Comparison of ENCODE assay signal across 9 cellular contexts in the genomic region with DNA sequence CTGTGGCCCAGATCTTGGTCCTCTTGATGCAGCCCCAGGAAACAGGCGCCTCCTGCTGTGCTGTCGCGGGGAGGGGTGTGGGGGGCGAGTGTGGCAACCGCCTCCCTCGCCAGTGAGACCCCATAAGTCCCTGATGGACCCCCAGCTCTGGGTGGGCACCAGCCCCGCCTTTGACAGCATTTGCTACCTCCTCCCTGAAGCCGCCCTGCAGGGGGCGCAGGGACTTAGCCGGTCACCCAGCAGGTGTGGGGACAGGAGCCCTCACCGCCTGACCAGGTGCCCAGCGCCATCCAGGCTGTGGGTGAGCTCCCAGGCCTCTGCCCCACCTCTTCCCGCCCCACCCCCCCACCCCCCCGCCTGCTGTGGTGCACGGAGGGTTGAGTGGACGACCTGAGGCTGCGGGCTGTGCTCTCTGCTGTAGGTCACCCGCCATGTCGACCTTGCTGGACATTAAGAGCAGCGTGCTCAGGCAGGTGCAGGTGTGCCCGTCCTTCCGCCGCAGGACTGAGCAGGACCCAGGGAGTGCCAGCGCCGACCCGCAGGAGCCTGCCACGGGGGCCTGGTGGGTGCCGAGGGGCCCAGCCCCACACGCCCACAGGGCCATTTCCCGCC. TPM values are rescaled to one million over a fixed set of nuclear protein-coding genes. Genes with fewer than 3 reads are reported as not detected.
A peak's percentile ranks its signal among the peaks of the same experiment; 100 is the strongest.
DNase-seq lines count a peak whose midpoint lies in the region; ATAC-seq and TF ChIP-seq lines count a peak whose summit lies in the region.
"Had no signal": no experiment of that assay in that cellular context is flagged by ENCODE, and none has a peak within 500 bp of the region (broad histone marks: within the 10 kb centered on the region; RNA-seq: fewer than 3 reads in every experiment).

No MANE protein-coding gene starts in this region.

- ATAC-seq in GM23338 (no peak), right lobe of liver (no peak), esophagus mucosa (no peak)
- ATAC-seq in activated CD8-positive, alpha-beta T cell treated with anti-CD3 and anti-CD28 coated beads for 36 hours = no peak

- no peaks in the 10 kb centered on the region for H3K36me3 Mint-ChIP-seq in GM23338 (ENCODE audit: low read depth)
- H3K36me3 Mint-ChIP-seq in activated CD8-positive, alpha-beta T cell treated with anti-CD3 and anti-CD28 coated beads for 36 hours (ENCODE audit: low read depth) = no peaks in the 10 kb centered on the region

- H3K79me2 ChIP-seq in GM23338 (replicated peaks; ENCODE audit: insufficient read depth) = no peaks in the 10 kb centered on the region
- H3K79me2 ChIP-seq: parathyroid adenoma had no signal

- H3K27ac Mint-ChIP-seq in GM23338 = no peak overlapping the region
- H3K27ac Mint-ChIP-seq in activated CD8-positive, alpha-beta T cell treated with anti-CD3 and anti-CD28 coated beads for 36 hours = no peak overlapping the region

- peak; percentile 90 for DNase-seq in COLO668 (lab: John Stamatoyannopoulos, UW; ENCODE audit: unreplicated experiment)
- peak; percentile 67 for DNase-seq in GM23338 (ENCODE audit: low spot score)
- peak; percentile 61 for DNase-seq in activated CD8-positive, alpha-beta T cell treated with anti-CD3 and anti-CD28 coated beads for 36 hours
- DNase-seq in right lobe of liver = peak in 1 of 3 donors; percentile 70
- DNase-seq in mucosa of gallbladder (ENCODE audit: low spot score) = no peak
- no peak for DNase-seq in LoVo (ENCODE audit: low spot score)
- DNase-seq in GF-D8 (lab: John Stamatoyannopoulos, UW) = no peak

- H3K4me1 ChIP-seq in GM23338 (ENCODE audit: insufficient read depth) (no peaks in the 10 kb centered on the region; the same call in 1 of the 2 replicates), right lobe of liver (peaks cover 0 to 11% (median 2%) of the 10 kb centered on the region in 4 donors)

- TF ChIP-seq CTCF in GM23338 (conservative IDR thresholded peaks at IDR 0.05; ENCODE audit: low read depth in 2 of 2) (peak; percentile 31 to 63), right lobe of liver (IDR thresholded peaks at IDR 0.05) (peak; percentile 32 to 56 (median 52))
- TF ChIP-seq CTCF in activated CD8-positive, alpha-beta T cell treated with anti-CD3 and anti-CD28 coated beads for 36 hours (IDR thresholded peaks at IDR 0.05) = peak; percentile 70

- WGBS in right lobe of liver (ENCODE audit: insufficient coverage, low coverage, low lambda C conversion rate, missing lambda C conversion rate) = 40% methylated on average over 1 of the region's 30 CpGs

- TF ChIP-seq POLR2A in right lobe of liver (IDR thresholded peaks at IDR 0.05) = no peak

- H3F3A ChIP-seq in GM23338 (replicated peaks; ENCODE audit: low read depth) = 0 out of 2 replicates have a peak, but pooled peaks cover 2% of the 10 kb centered on the region

- H3K4me1 Mint-ChIP-seq in GM23338 = peaks cover 5% of the 10 kb centered on the region; the same call in 2 of the 3 replicates
- peaks cover 12% of the 10 kb centered on the region for H3K4me1 Mint-ChIP-seq in activated CD8-positive, alpha-beta T cell treated with anti-CD3 and anti-CD28 coated beads for 36 hours (ENCODE audit: low read depth)

- no peaks in the 10 kb centered on the region for H3K9me2 ChIP-seq in GM23338 (ENCODE audit: insufficient read depth)

- H4K20me1 ChIP-seq in GM23338 (replicated peaks; ENCODE audit: insufficient read depth) = no peaks in the 10 kb centered on the region; the same call in 1 of the 2 replicates

- peaks cover 32% of the 10 kb centered on the region for H3K27me3 Mint-ChIP-seq in GM23338 (ENCODE audit: insufficient read depth, low read depth, poor library complexity)
- peaks cover 7% of the 10 kb centered on the region for H3K27me3 Mint-ChIP-seq in activated CD8-positive, alpha-beta T cell treated with anti-CD3 and anti-CD28 coated beads for 36 hours

- H3K9me3 Mint-ChIP-seq in GM23338 = no peaks in the 10 kb centered on the region
- no peaks in the 10 kb centered on the region for H3K9me3 Mint-ChIP-seq in activated CD8-positive, alpha-beta T cell treated with anti-CD3 and anti-CD28 coated beads for 36 hours

- CTCF ChIA-PET in activated CD8-positive, alpha-beta T cell treated with anti-CD3 and anti-CD28 coated beads for 36 hours (lab: Charles Lee) = interaction anchor here (0.7 to 1.3 kb wide), 4 partner anchors 9 to 26 kb away, joined by 3 to 6 read pairs (median 4); no protein-coding TSS in a partner anchor

- POLR2A ChIA-PET in activated CD8-positive, alpha-beta T cell treated with anti-CD3 and anti-CD28 coated beads for 36 hours (lab: Charles Lee) = interaction anchor here (0.6 to 1.2 kb wide), 3 partner anchors 10 to 132 kb away, joined by 3 read pairs; no protein-coding TSS in a partner anchor

- no peak overlapping the region for H3K4me3 Mint-ChIP-seq in GM23338
- no peak overlapping the region for H3K4me3 Mint-ChIP-seq in activated CD8-positive, alpha-beta T cell treated with anti-CD3 and anti-CD28 coated beads for 36 hours

- H3K27ac ChIP-seq in GM23338 (ENCODE audit: low read depth) (no peak overlapping the region), right lobe of liver (no peak overlapping the region)
- H3K27ac ChIP-seq: parathyroid adenoma had no signal

- intact Hi-C loops in activated CD8-positive, alpha-beta T cell treated with anti-CD3 and anti-CD28 coated beads for 36 hours (cut with micrococcal nuclease) = no loop called here
- intact Hi-C loops in right lobe of liver (cut with DNase I) = no loop called here

- H3K27me3 ChIP-seq in GM23338 (ENCODE audit: insufficient read depth) (peaks cover 25% of the 10 kb centered on the region), right lobe of liver (peaks cover 0 to under 1% of the 10 kb centered on the region in 2 donors)

- no peak overlapping the region for H3K4me3 ChIP-seq in GM23338
- no peak overlapping the region for H3K4me3 ChIP-seq in right lobe of liver

- H3K36me3 ChIP-seq in GM23338 (ENCODE audit: insufficient read depth) (no peaks in the 10 kb centered on the region), right lobe of liver (no peaks in the 10 kb centered on the region)

- H3K9me3 ChIP-seq in right lobe of liver = no peaks in the 10 kb centered on the region

- no peak overlapping the region for H3K4me2 ChIP-seq in GM23338

- no peak overlapping the region for H2AFZ ChIP-seq in GM23338
- H2AFZ ChIP-seq: parathyroid adenoma had no signal

TF ChIP-seq in GM23338, 12 proteins besides CTCF, POLR2A, EP300 and RAD21 (continues in another document):
- TF ChIP-seq ZNF331 (CRISPR knock-in tag; IDR thresholded peaks at IDR 0.05; ENCODE audit: low read depth) (no peak), ZNF114 (CRISPR knock-in tag; IDR thresholded peaks at IDR 0.05) (no peak), POLR2AphosphoS5 (IDR thresholded peaks at IDR 0.05; ENCODE audit: low read depth) (no peak), STAT1 (IDR thresholded peaks at IDR 0.05; ENCODE audit: unreplicated experiment) (no peak), JUNB (IDR thresholded peaks at IDR 0.05; ENCODE audit: unreplicated experiment) (no peak), NANOG (IDR thresholded peaks at IDR 0.05; ENCODE audit: borderline replicate concordance) (no peak)
- TF ChIP-seq, protein P1, sequence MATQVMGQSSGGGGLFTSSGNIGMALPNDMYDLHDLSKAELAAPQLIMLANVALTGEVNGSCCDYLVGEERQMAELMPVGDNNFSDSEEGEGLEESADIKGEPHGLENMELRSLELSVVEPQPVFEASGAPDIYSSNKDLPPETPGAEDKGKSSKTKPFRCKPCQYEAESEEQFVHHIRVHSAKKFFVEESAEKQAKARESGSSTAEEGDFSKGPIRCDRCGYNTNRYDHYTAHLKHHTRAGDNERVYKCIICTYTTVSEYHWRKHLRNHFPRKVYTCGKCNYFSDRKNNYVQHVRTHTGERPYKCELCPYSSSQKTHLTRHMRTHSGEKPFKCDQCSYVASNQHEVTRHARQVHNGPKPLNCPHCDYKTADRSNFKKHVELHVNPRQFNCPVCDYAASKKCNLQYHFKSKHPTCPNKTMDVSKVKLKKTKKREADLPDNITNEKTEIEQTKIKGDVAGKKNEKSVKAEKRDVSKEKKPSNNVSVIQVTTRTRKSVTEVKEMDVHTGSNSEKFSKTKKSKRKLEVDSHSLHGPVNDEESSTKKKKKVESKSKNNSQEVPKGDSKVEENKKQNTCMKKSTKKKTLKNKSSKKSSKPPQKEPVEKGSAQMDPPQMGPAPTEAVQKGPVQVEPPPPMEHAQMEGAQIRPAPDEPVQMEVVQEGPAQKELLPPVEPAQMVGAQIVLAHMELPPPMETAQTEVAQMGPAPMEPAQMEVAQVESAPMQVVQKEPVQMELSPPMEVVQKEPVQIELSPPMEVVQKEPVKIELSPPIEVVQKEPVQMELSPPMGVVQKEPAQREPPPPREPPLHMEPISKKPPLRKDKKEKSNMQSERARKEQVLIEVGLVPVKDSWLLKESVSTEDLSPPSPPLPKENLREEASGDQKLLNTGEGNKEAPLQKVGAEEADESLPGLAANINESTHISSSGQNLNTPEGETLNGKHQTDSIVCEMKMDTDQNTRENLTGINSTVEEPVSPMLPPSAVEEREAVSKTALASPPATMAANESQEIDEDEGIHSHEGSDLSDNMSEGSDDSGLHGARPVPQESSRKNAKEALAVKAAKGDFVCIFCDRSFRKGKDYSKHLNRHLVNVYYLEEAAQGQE (IDR thresholded peaks at IDR 0.05; ENCODE audit: unreplicated experiment) = no peak

RNA-seq across cellular contexts. Expression of a gene that starts 4.8 kb away (rescaled TPM):
- total RNA-seq in GM23338 (2014; rRNA removed; shearing (Covaris generic)) = 13.0 and 23.0 TPM in 2 replicates
- 4.2 and 5.2 TPM in 2 replicates for polyA plus RNA-seq in GM23338 (2016; fragmentation: Nextera tagmentation; extraction: Ambion mirVana)
- total RNA-seq in activated CD8-positive, alpha-beta T cell treated with anti-CD3 and anti-CD28 coated beads for 36 hours = under 1 TPM; 0.27 to 0.68 TPM
- total RNA-seq in right lobe of liver = 1 to 10 TPM; 5.4 to 7.6 (median 5.8) TPM
- total RNA-seq in mucosa of gallbladder = 2.6 TPM
- total RNA-seq in esophagus mucosa = 2.0 TPM

RNA-seq across cellular contexts. Expression of a gene that starts 13.5 kb away (rescaled TPM):
- total RNA-seq in GM23338 (2014; rRNA removed; shearing (Covaris generic)) = 97.3 and 98.8 TPM in 2 replicates
- polyA plus RNA-seq in GM23338 (2016; fragmentation: Nextera tagmentation; extraction: Ambion mirVana) = 54.1 and 58.5 TPM in 2 replicates
- total RNA-seq in activated CD8-positive, alpha-beta T cell treated with anti-CD3 and anti-CD28 coated beads for 36 hours = 10 to 100 TPM; 54.7 to 57.4 TPM
- 10 to 100 TPM; 20.7 to 66.5 (median 24.5) TPM for total RNA-seq in right lobe of liver
- 51.2 TPM for total RNA-seq in mucosa of gallbladder
- total RNA-seq in esophagus mucosa = 42.6 TPM

RNA-seq across cellular contexts. Expression of a gene that starts 13.5 kb away (rescaled TPM):
- 9.2 and 23.3 TPM in 2 replicates for total RNA-seq in GM23338 (2014; rRNA removed; shearing (Covaris generic))
- polyA plus RNA-seq in GM23338 (2016; fragmentation: Nextera tagmentation; extraction: Ambion mirVana) = 39.1 and 41.0 TPM in 2 replicates
- 10 to 100 TPM; 17.3 to 19.2 TPM for total RNA-seq in activated CD8-positive, alpha-beta T cell treated with anti-CD3 and anti-CD28 coated beads for 36 hours
- total RNA-seq in right lobe of liver (10 to 100 TPM; 44.3 to 72.8 (median 63.0) TPM), mucosa of gallbladder (86.6 TPM), esophagus mucosa (25.7 TPM)

RNA-seq across cellular contexts. Expression of a gene that starts 28.8 kb away (rescaled TPM):
- total RNA-seq in GM23338 (2014; rRNA removed; shearing (Covaris generic)) = 116 and 117 TPM in 2 replicates
- 216 and 220 TPM in 2 replicates for polyA plus RNA-seq in GM23338 (2016; fragmentation: Nextera tagmentation; extraction: Ambion mirVana)
- 100 to 1,000 TPM; 245 to 254 TPM for total RNA-seq in activated CD8-positive, alpha-beta T cell treated with anti-CD3 and anti-CD28 coated beads for 36 hours
- total RNA-seq in right lobe of liver = 10 to 100 TPM; 25.0 to 48.0 (median 39.3) TPM
- 100 TPM for total RNA-seq in mucosa of gallbladder
- total RNA-seq in esophagus mucosa = 93.1 TPM

Comparison
In these comparisons a context has a peak if more than half of its experiments do, and no peak if none do; other contexts are left out.
1. DNase-seq: peak in COLO668 (single experiment), GM23338 (single experiment) and activated CD8-positive, alpha-beta T cell treated with anti-CD3 and anti-CD28 coated beads for 36 hours (single experiment); none in mucosa of gallbladder (single experiment), LoVo (single experiment) and GF-D8 (single experiment).
2. Peak in every context shown above with its lines, with median percentiles within 50 percentile points of each other: CTCF ChIP-seq.